ENCODE assay signal across 1 cellular context in genomic region chr2:138779451-138780440, GRCh38.
A peak's percentile ranks its signal among the peaks of the same experiment; 100 is the strongest.
TF ChIP-seq lines count a peak whose summit lies in the region.

TSS of gene NXPH2 (minus strand) at chr2:138780390. CDS start at chr2:138780241, 149 bp downstream.

TF ChIP-seq in H1, 55 proteins besides CTCF, POLR2A, EP300 and RAD21 (continued from another document):
- TF ChIP-seq SIN3A (conservative IDR thresholded peaks at IDR 0.05 in 1 of 2, IDR thresholded peaks at IDR 0.05 in 1 of 2; ENCODE audit: low read depth in 1 of 2, low read length in 2 of 2): no peak
- TF ChIP-seq TEAD4 (IDR thresholded peaks at IDR 0.05; ENCODE audit: low read depth, low read length): no peak
- TF ChIP-seq TBP (IDR thresholded peaks at IDR 0.05; ENCODE audit: low read depth, low read length): no peak; the same call in 1 of the 2 replicates
- no peak for TF ChIP-seq CTBP2 (IDR thresholded peaks at IDR 0.05; ENCODE audit: borderline replicate concordance, insufficient read depth, insufficient read length, low read length)
- TF ChIP-seq MAX (IDR thresholded peaks at IDR 0.05): peak; percentile 96
- no peak for TF ChIP-seq NANOG (IDR thresholded peaks at IDR 0.05; ENCODE audit: insufficient read depth, low read depth, low read length, poor library complexity, severe bottlenecking)
- TF ChIP-seq NRF1 (IDR thresholded peaks at IDR 0.05; ENCODE audit: low read depth, low read length): no peak
- peak; percentile 27 for TF ChIP-seq SUZ12 (IDR thresholded peaks at IDR 0.05; ENCODE audit: low read length)
- TF ChIP-seq CREB1 (IDR thresholded peaks at IDR 0.05): no peak
- TF ChIP-seq RFX5 (IDR thresholded peaks at IDR 0.05; ENCODE audit: borderline replicate concordance, low read depth, low read length): no peak
- TF ChIP-seq CEBPB (IDR thresholded peaks at IDR 0.05; ENCODE audit: low read depth, low read length): no peak
- TF ChIP-seq RBBP5 (IDR thresholded peaks at IDR 0.05; ENCODE audit: borderline replicate concordance, low read depth, low read length): peak; percentile 43; the same call in 1 of the 2 replicates
- TF ChIP-seq SP4 (IDR thresholded peaks at IDR 0.05; ENCODE audit: low read length): no peak
- no peak for TF ChIP-seq SP1 (IDR thresholded peaks at IDR 0.05; ENCODE audit: low read depth, low read length)
- no peak for TF ChIP-seq YY1 (IDR thresholded peaks at IDR 0.05; ENCODE audit: low read depth, low read length)
- TF ChIP-seq BCL11A (IDR thresholded peaks at IDR 0.05; ENCODE audit: low read depth in 2 of 2, low read length in 2 of 2): no peak
- 0 out of 2 replicates have a peak, but pooled peaks have one; percentile 29 for TF ChIP-seq CHD1 (IDR thresholded peaks at IDR 0.05; ENCODE audit: low read depth, low read length)
- peak; percentile 34 for TF ChIP-seq KDM4A (IDR thresholded peaks at IDR 0.05; ENCODE audit: low read depth, low read length, severe bottlenecking)
- TF ChIP-seq SAP30 (IDR thresholded peaks at IDR 0.05; ENCODE audit: insufficient read depth, insufficient replicate concordance, low read length): peak; percentile 13
- no peak for TF ChIP-seq SIRT6 (IDR thresholded peaks at IDR 0.05; ENCODE audit: low read length)
- no peak for TF ChIP-seq EGR1 (IDR thresholded peaks at IDR 0.05; ENCODE audit: borderline replicate concordance, low read depth, low read length)
- TF ChIP-seq TAF1 (IDR thresholded peaks at IDR 0.05; ENCODE audit: low read depth, low read length): peak; percentile 62
- TF ChIP-seq POU5F1 (IDR thresholded peaks at IDR 0.05; ENCODE audit: low read depth, low read length): no peak
- TF ChIP-seq SRF (IDR thresholded peaks at IDR 0.05; ENCODE audit: low read depth, low read length): no peak
- TF ChIP-seq MAFK (IDR thresholded peaks at IDR 0.05; ENCODE audit: low read depth, low read length): no peak
- TF ChIP-seq ASH2L (IDR thresholded peaks at IDR 0.05; ENCODE audit: low read length): peak; percentile 49
- peak in 1 of 2 experiments; percentile 39; a peak in 1 of 4 replicates for TF ChIP-seq HDAC2 (IDR thresholded peaks at IDR 0.05; ENCODE audit: borderline replicate concordance in 1 of 2, low read depth in 2 of 2, low read length in 2 of 2)
- TF ChIP-seq ATF2 (IDR thresholded peaks at IDR 0.05; ENCODE audit: low read length): no peak
- no peak for TF ChIP-seq CHD7 (IDR thresholded peaks at IDR 0.05; ENCODE audit: insufficient replicate concordance, low read length)
- no peak for TF ChIP-seq KDM5A (IDR thresholded peaks at IDR 0.05; ENCODE audit: low read length)
- TF ChIP-seq RXRA (IDR thresholded peaks at IDR 0.05; ENCODE audit: insufficient read depth, low read depth, low read length): no peak
- TF ChIP-seq USF2 (IDR thresholded peaks at IDR 0.05; ENCODE audit: low read length): no peak
- no peak for TF ChIP-seq POLR2AphosphoS5 (IDR thresholded peaks at IDR 0.05; ENCODE audit: low read depth, low read length)
- TF ChIP-seq JUN (IDR thresholded peaks at IDR 0.05; ENCODE audit: low read depth, low read length): no peak
- peak; percentile 7 for TF ChIP-seq EZH2 (IDR thresholded peaks at IDR 0.05; ENCODE audit: low read depth, low read length, severe bottlenecking)
- TF ChIP-seq PHF8 (conservative IDR thresholded peaks at IDR 0.05; ENCODE audit: low read depth, low read length): no peak; the same call in none of the 2 replicates
- TF ChIP-seq TCF12 (IDR thresholded peaks at IDR 0.05; ENCODE audit: low read depth, low read length): no peak
- no peak for TF ChIP-seq ATF3 (IDR thresholded peaks at IDR 0.05; ENCODE audit: insufficient read depth, low read depth, low read length)
- TF ChIP-seq BRCA1 (IDR thresholded peaks at IDR 0.05; ENCODE audit: low read depth, low read length): no peak
- no peak for TF ChIP-seq GABPA (IDR thresholded peaks at IDR 0.05; ENCODE audit: borderline replicate concordance, insufficient read depth, low read length)
- peak; percentile 55 for TF ChIP-seq TAF7 (optimal IDR thresholded peaks at IDR 0.05; ENCODE audit: borderline replicate concordance, low read depth, low read length)
- no peak for TF ChIP-seq BACH1 (IDR thresholded peaks at IDR 0.05; ENCODE audit: low read length)
- TF ChIP-seq CHD2 (IDR thresholded peaks at IDR 0.05; ENCODE audit: low read length): no peak
- no peak for TF ChIP-seq CBX8 (IDR thresholded peaks at IDR 0.05; ENCODE audit: borderline replicate concordance, low read depth, low read length)
- no peak for TF ChIP-seq CBX5 (IDR thresholded peaks at IDR 0.05; ENCODE audit: low read depth, low read length)
- no peak for TF ChIP-seq ZNF274 (IDR thresholded peaks at IDR 0.05; ENCODE audit: borderline replicate concordance, extremely low read depth, low read length)
- no peak for TF ChIP-seq FOSL1 (IDR thresholded peaks at IDR 0.05; ENCODE audit: insufficient read depth, low read depth, low read length)
- no peak for TF ChIP-seq SP2 (IDR thresholded peaks at IDR 0.05; ENCODE audit: low read length)
